22 cellular contexts compared by ENCODE assay signal in genomic region chr13:44425041-44425814, GRCh38.
DNase-seq lines count a peak whose midpoint lies in the region; ATAC-seq lines count a peak whose summit lies in the region.
"Had no signal": no experiment of that assay in that cellular context is flagged by ENCODE, and none has a peak within 500 bp of the region (broad histone marks: within the 10 kb centered on the region; RNA-seq: fewer than 3 reads in every experiment).

No MANE protein-coding gene starts in this region.

- DNase-seq in NCI-H1092 treated with DMSO at 0.1 percent for 48 hours (lab: John Stamatoyannopoulos, UW) (peak; percentile 36), NCI-H1092 (lab: John Stamatoyannopoulos, UW) (no peak), DMS79 (lab: John Stamatoyannopoulos, UW) (peak; percentile 28), OCI-M1 (lab: John Stamatoyannopoulos, UW) (peak; percentile 36), germinal center (ENCODE audit: low spot score) (peak; percentile 28), NOMO-1 treated with DMSO at 0.1 percent for 48 hours (lab: John Stamatoyannopoulos, UW; ENCODE audit: unreplicated experiment) (no peak), NCI-H1694 treated with DMSO at 0.1 percent for 48 hours (lab: John Stamatoyannopoulos, UW) (no peak)
- DNase-seq: activated CD4-positive, CD25-positive, alpha-beta regulatory T cell treated with anti-CD3 and anti-CD28 coated beads, Interleukin-2, amount 50 U/mL, for 72 hours; activated CD8-positive, alpha-beta memory T cell treated with anti-CD3 and anti-CD28 coated beads for 24 hours; activated naive CD4-positive, alpha-beta T cell treated with anti-CD3 and anti-CD28 coated beads for 36 hours; activated T-cell treated with anti-CD3 and anti-CD28 coated beads, Interleukin-2, amount 50 U/mL, for 4 hours; anterior cingulate cortex; HFFc6; kidney glomerular epithelial cell; naive thymus-derived CD8-positive, alpha-beta T cell; NCI-H1930; NCI-H774; Peyer's patch; T-helper 9 cell had no signal

- ATAC-seq in GM21423 (IDR thresholded peaks at IDR 0.05; ENCODE audit: unreplicated experiment): no peak
- ATAC-seq: activated T-cell treated with anti-CD3 and anti-CD28 coated beads, Interleukin-2, amount 50 U/mL, for 4 hours; esophagus mucosa; gastroesophageal sphincter; naive thymus-derived CD8-positive, alpha-beta T cell had no signal

Comparison
In these comparisons a context has a peak if more than half of its experiments do, and no peak if none do; other contexts are left out.
1. DNase-seq: peak in NCI-H1092 treated with DMSO at 0.1 percent for 48 hours (single experiment), DMS79 (single experiment), OCI-M1 (single experiment) and germinal center (single experiment); none in NCI-H1092 (single experiment), NOMO-1 treated with DMSO at 0.1 percent for 48 hours (single experiment) and NCI-H1694 treated with DMSO at 0.1 percent for 48 hours (single experiment).